Comparison of ENCODE assay signal across 1 cellular context in the genomic region with DNA sequence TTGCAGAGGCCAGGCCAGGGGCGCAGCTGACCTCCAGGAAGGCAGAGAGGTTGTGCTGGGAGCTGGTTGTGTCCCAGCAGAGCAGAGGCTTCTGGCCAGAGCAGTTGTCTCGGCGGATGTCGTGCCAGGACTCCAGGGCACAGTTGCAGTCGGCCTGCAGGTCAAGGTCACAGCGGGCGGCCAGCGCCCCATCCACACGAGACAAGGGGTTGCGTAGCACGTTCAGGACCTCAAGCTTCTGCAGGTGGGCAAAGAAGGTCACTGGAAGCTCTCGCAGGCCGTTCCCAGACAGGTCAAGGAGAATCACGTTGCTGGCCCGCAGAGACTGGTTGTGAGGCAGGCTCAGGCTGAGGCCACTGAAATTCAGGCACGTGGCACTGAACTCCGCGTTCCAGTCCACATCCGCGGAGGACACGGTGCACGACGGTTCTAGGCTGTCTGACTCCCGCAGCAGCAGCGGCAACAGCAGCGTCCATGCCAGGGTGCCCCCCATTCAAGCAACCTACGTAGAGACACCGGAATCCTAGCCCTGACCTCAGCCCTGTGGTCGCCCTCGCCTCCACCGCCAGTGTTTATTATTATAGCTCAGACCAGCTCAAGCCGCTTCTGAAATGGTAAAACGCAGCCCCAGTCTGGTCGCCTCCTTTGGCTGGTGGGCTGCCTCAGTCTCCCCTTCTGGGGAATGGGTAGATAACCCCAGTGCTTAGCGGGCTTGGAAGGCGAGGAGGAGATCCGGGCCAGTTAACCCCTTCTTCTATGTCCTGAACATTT.
TF ChIP-seq lines count a peak whose summit lies in the region.

No MANE protein-coding gene starts in this region.

TF ChIP-seq in liver, 16 proteins besides CTCF, POLR2A, EP300 and RAD21 (continued from another document):
- TF ChIP-seq, protein P1, sequence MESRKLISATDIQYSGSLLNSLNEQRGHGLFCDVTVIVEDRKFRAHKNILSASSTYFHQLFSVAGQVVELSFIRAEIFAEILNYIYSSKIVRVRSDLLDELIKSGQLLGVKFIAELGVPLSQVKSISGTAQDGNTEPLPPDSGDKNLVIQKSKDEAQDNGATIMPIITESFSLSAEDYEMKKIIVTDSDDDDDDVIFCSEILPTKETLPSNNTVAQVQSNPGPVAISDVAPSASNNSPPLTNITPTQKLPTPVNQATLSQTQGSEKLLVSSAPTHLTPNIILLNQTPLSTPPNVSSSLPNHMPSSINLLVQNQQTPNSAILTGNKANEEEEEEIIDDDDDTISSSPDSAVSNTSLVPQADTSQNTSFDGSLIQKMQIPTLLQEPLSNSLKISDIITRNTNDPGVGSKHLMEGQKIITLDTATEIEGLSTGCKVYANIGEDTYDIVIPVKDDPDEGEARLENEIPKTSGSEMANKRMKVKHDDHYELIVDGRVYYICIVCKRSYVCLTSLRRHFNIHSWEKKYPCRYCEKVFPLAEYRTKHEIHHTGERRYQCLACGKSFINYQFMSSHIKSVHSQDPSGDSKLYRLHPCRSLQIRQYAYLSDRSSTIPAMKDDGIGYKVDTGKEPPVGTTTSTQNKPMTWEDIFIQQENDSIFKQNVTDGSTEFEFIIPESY (IDR thresholded peaks at IDR 0.05), result no peak
- TF ChIP-seq GABPA (IDR thresholded peaks at IDR 0.05 in 1 of 2, conservative IDR thresholded peaks at IDR 0.05 in 1 of 2), result no peak
- TF ChIP-seq, protein P2, sequence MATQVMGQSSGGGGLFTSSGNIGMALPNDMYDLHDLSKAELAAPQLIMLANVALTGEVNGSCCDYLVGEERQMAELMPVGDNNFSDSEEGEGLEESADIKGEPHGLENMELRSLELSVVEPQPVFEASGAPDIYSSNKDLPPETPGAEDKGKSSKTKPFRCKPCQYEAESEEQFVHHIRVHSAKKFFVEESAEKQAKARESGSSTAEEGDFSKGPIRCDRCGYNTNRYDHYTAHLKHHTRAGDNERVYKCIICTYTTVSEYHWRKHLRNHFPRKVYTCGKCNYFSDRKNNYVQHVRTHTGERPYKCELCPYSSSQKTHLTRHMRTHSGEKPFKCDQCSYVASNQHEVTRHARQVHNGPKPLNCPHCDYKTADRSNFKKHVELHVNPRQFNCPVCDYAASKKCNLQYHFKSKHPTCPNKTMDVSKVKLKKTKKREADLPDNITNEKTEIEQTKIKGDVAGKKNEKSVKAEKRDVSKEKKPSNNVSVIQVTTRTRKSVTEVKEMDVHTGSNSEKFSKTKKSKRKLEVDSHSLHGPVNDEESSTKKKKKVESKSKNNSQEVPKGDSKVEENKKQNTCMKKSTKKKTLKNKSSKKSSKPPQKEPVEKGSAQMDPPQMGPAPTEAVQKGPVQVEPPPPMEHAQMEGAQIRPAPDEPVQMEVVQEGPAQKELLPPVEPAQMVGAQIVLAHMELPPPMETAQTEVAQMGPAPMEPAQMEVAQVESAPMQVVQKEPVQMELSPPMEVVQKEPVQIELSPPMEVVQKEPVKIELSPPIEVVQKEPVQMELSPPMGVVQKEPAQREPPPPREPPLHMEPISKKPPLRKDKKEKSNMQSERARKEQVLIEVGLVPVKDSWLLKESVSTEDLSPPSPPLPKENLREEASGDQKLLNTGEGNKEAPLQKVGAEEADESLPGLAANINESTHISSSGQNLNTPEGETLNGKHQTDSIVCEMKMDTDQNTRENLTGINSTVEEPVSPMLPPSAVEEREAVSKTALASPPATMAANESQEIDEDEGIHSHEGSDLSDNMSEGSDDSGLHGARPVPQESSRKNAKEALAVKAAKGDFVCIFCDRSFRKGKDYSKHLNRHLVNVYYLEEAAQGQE (IDR thresholded peaks at IDR 0.05), result no peak
